29 cellular contexts compared by ENCODE assay signal in the genomic region with DNA sequence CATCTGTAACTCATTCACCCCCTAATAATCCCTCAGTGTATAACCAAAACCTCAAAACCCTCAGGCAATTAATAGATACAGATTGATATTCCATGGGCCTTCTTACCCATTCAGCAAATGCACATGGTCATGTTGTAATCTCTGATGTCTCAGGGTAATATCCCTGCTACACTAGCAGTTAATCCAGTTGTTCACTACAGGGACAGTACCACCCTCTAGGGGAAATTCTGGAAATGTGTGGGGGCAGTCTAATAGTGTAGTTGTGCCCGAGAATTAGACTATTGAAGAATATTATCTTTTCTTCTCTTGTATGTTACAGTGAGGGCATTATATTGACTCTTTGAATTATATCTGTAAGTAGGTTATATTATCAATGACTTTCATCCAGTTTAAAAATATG.
"Had no signal": no experiment of that assay in that cellular context is flagged by ENCODE, and none has a peak within 500 bp of the region (broad histone marks: within the 10 kb centered on the region; RNA-seq: fewer than 3 reads in every experiment).

No MANE protein-coding gene starts in this region.

- H3K27me3 ChIP-seq: dorsolateral prefrontal cortex, gastroesophageal sphincter, heart right ventricle, left lung, right atrium auricular region, sigmoid colon, stomach, thyroid gland, vagina had no signal

- DNase-seq: dorsolateral prefrontal cortex; effector CD4-positive, alpha-beta T cell; foreskin fibroblast; glutamatergic neuron; heart right ventricle; hippocampal formation; left cardiac atrium; left lung; mesenchymal stem cell; mucosa of descending colon; naive B cell; sigmoid colon; stimulated activated CD4-positive, alpha-beta T cell treated with anti-CD3 and anti-CD28 coated beads, Interleukin-2, amount 100 ng/mL, for 24 hours; stimulated activated CD4-positive, alpha-beta T cell treated with anti-CD3 and anti-CD28 coated beads, Interleukin-4, amount 100 ng/mL, for 24 hours; stimulated activated naive CD4-positive, alpha-beta T cell treated with Interleukin-2 at 50 U/mL for 16 hours; stomach; thyroid gland; trophoblast cell had no signal

- H3K79me2 ChIP-seq: parathyroid adenoma had no signal

- H3K4me3 ChIP-seq: dorsolateral prefrontal cortex, gastroesophageal sphincter, heart right ventricle, left lung, mucosa of descending colon, right atrium auricular region, sigmoid colon, stomach, thyroid gland, vagina had no signal

- H3K9ac ChIP-seq: parathyroid adenoma had no signal

- H3K4me1 Mint-ChIP-seq: mesothelial cell of epicardium; naive B cell; neural crest cell; stimulated activated effector memory CD8-positive, alpha-beta T cell treated with anti-CD3 and anti-CD28 coated beads, Interleukin-12 subunit alpha, Interleukin-12 subunit beta, amount 100 ng/mL, for 72 hours had no signal

- H2AFZ ChIP-seq: parathyroid adenoma had no signal

- H3K27ac ChIP-seq: dorsolateral prefrontal cortex, epithelial cell of prostate, gastroesophageal sphincter, heart right ventricle, left lung, parathyroid adenoma, right atrium auricular region, sigmoid colon, stomach, thyroid gland, vagina had no signal

- H3K27me3 Mint-ChIP-seq: naive B cell; natural killer cell treated with Interleukin-12 subunit alpha and Interleukin-12 subunit beta and Interleukin-15 and Interleukin-18, amount 100 ng/mL, for 72 hours; progenitor cell of endocrine pancreas had no signal

- H3K36me3 Mint-ChIP-seq: natural killer cell treated with Interleukin-12 subunit alpha and Interleukin-12 subunit beta and Interleukin-15 and Interleukin-18, amount 100 ng/mL, for 72 hours; stimulated activated effector memory CD8-positive, alpha-beta T cell treated with anti-CD3 and anti-CD28 coated beads, Interleukin-12 subunit alpha, Interleukin-12 subunit beta, amount 100 ng/mL, for 72 hours had no signal

- H3K9me3 ChIP-seq: mucosa of descending colon, right atrium auricular region, thyroid gland, vagina had no signal

- H3K4me1 ChIP-seq: gastroesophageal sphincter, heart right ventricle, left lung, parathyroid adenoma, sigmoid colon, stomach, thyroid gland, vagina had no signal

- ATAC-seq: esophagus mucosa; gastroesophageal sphincter; heart right ventricle; left cardiac atrium; left lung; mucosa of descending colon; natural killer cell treated with Interleukin-12 subunit alpha and Interleukin-12 subunit beta and Interleukin-15 and Interleukin-18, amount 100 ng/mL, for 72 hours; stimulated activated effector memory CD8-positive, alpha-beta T cell treated with anti-CD3 and anti-CD28 coated beads, Interleukin-12 subunit alpha, Interleukin-12 subunit beta, amount 100 ng/mL, for 72 hours had no signal

- H3K4me3 Mint-ChIP-seq: mesothelial cell of epicardium; natural killer cell treated with Interleukin-12 subunit alpha and Interleukin-12 subunit beta and Interleukin-15 and Interleukin-18, amount 100 ng/mL, for 72 hours; neural crest cell; stimulated activated effector memory CD8-positive, alpha-beta T cell treated with anti-CD3 and anti-CD28 coated beads, Interleukin-12 subunit alpha, Interleukin-12 subunit beta, amount 100 ng/mL, for 72 hours had no signal

- H3K27ac Mint-ChIP-seq: mesothelial cell of epicardium; natural killer cell treated with Interleukin-12 subunit alpha and Interleukin-12 subunit beta and Interleukin-15 and Interleukin-18, amount 100 ng/mL, for 72 hours; progenitor cell of endocrine pancreas; stimulated activated effector memory CD8-positive, alpha-beta T cell treated with anti-CD3 and anti-CD28 coated beads, Interleukin-12 subunit alpha, Interleukin-12 subunit beta, amount 100 ng/mL, for 72 hours had no signal

- H3K36me3 ChIP-seq: gastroesophageal sphincter, heart right ventricle, left lung, right atrium auricular region, sigmoid colon, stomach, thyroid gland, vagina had no signal
